In the genomic region with DNA sequence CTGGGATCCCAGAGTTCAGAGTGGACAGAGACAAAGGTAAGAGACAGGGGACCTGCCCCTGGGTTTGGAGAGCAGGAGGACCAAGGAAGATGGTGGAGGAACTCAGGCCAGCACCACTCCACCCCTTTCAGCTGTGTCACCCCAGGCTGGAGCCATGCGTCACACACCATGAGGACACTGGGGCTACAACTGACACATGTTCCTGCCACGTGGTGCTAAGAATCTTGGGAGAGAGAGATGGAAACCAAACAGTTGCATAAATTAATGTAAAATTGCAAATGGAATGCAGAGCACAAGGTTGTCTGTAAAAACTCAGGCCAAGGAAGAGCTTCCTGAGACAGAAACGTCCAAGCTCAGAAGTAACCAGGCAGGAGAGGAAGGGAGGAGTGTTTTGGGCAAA, we compare ENCODE assay signal across 19 cellular contexts. TPM values are rescaled to one million over a fixed set of nuclear protein-coding genes. Genes with fewer than 3 reads are reported as not detected.
DNase-seq lines count a peak whose midpoint lies in the region; ATAC-seq, FAIRE-seq and TF ChIP-seq lines count a peak whose summit lies in the region.
"Had no signal": no experiment of that assay in that cellular context is flagged by ENCODE, and none has a peak within 500 bp of the region (broad histone marks: within the 10 kb centered on the region; RNA-seq: fewer than 3 reads in every experiment).

No MANE protein-coding gene starts in this region.

- H3K79me2 ChIP-seq in K562 (ENCODE audit: control insufficient read depth, insufficient read depth, low read length) (no peaks in the 10 kb centered on the region), neural progenitor cell (ENCODE audit: low read depth) (no peaks in the 10 kb centered on the region)

- no peak for DNase-seq in CD8-positive, alpha-beta T cell
- peak; percentile 17 for DNase-seq in LHCN-M2 (ENCODE audit: low read depth)
- no peak for DNase-seq in K562 (ENCODE audit: extremely low read depth in 1 of 4, low spot score in 3 of 4)
- no peak for DNase-seq in neural progenitor cell (ENCODE audit: low spot score)
- no peak for DNase-seq in stimulated activated CD4-positive, alpha-beta T cell treated with anti-CD3 and anti-CD28 coated beads, Interleukin-1b, Interleukin-23, amount 100 ng/mL, for 48 hours
- no peak for DNase-seq in stimulated activated CD4-positive, alpha-beta T cell treated with anti-CD3 and anti-CD28 coated beads, Interleukin-4, amount 100 ng/mL, for 4 hours
- DNase-seq: BE2C; Caco-2; CD8-positive, alpha-beta memory T cell; DND-41; GF-D8; GM23248; H9 had no signal

- no peak for TF ChIP-seq CTCF in CD8-positive, alpha-beta T cell (IDR thresholded peaks at IDR 0.05)
- no peak for TF ChIP-seq CTCF in K562 (IDR thresholded peaks at IDR 0.05 in 2 of 3, conservative IDR thresholded peaks at IDR 0.05 in 1 of 3; ENCODE audit: insufficient read depth in 2 of 3, low read depth in 1 of 3, low read length in 3 of 3)
- no peak for TF ChIP-seq CTCF in neural progenitor cell (IDR thresholded peaks at IDR 0.05)

- in situ Hi-C loops in K562 (cut with MboI): loop anchor here (10.0 kb wide), 1 partner anchor 570 kb away; no protein-coding TSS in a partner anchor

- intact Hi-C loops in CD8-positive, alpha-beta T cell (cut with DNase I, micrococcal nuclease): no loop called here
- intact Hi-C loops in K562 (cut with micrococcal nuclease): loop anchor here (5.0 kb wide), 2 partner anchors 53 to 113 kb away; partner anchors contain the start of genes HDDC3 and PRC1

- H3K27ac Mint-ChIP-seq in CD8-positive, alpha-beta T cell: peak overlapping the region; percentile 19
- H3K27ac Mint-ChIP-seq in neural progenitor cell: no peak overlapping the region
- H3K27ac Mint-ChIP-seq: IgD-negative memory B cell had no signal

- H3K9me3 Mint-ChIP-seq in CD8-positive, alpha-beta T cell: no peaks in the 10 kb centered on the region
- no peaks in the 10 kb centered on the region for H3K9me3 Mint-ChIP-seq in neural progenitor cell
- H3K9me3 Mint-ChIP-seq: CD8-positive, alpha-beta memory T cell; H9; IgD-negative memory B cell had no signal

- peaks cover 21% of the 10 kb centered on the region for H3K4me1 Mint-ChIP-seq in CD8-positive, alpha-beta T cell (ENCODE audit: low read depth)
- no peaks in the 10 kb centered on the region for H3K4me1 Mint-ChIP-seq in neural progenitor cell

- H3F3A ChIP-seq in neural progenitor cell (ENCODE audit: low read depth): no peaks in the 10 kb centered on the region

- no peak overlapping the region for H3K4me3 Mint-ChIP-seq in CD8-positive, alpha-beta T cell
- H3K4me3 Mint-ChIP-seq in neural progenitor cell: no peak overlapping the region
- H3K4me3 Mint-ChIP-seq: CD8-positive, alpha-beta memory T cell; H9 had no signal

- no TSS peak for BruUV-seq in K562 (replicated peaks; lab: Mats Ljungman, UMichigan)

- POLR2A ChIA-PET in CD8-positive, alpha-beta T cell (lab: Charles Lee): no interaction called here
- POLR2A ChIA-PET in K562 (lab: Yijun Ruan, JAX): no interaction called here

- no peak overlapping the region for H3K27ac ChIP-seq in CD8-positive, alpha-beta T cell (ENCODE audit: low read depth, low read length)
- no peak overlapping the region for H3K27ac ChIP-seq in K562 (ENCODE audit: extremely low read depth, low read depth, low read length)
- H3K27ac ChIP-seq in neural progenitor cell: no peak overlapping the region
- H3K27ac ChIP-seq: A549, C4-2B, GM23248 had no signal

- H3K4me1 ChIP-seq in CD8-positive, alpha-beta T cell (ENCODE audit: insufficient read depth, low read length): peaks cover 15% of the 10 kb centered on the region
- H3K4me1 ChIP-seq in K562 (replicated peaks in 1 of 2; ENCODE audit: control insufficient read depth in 2 of 2, insufficient read depth in 2 of 2, low read length in 2 of 2) (peaks cover 5 to 10% of the 10 kb centered on the region in 2 experiments; a peak in 3 of 5 replicates), neural progenitor cell (no peaks in the 10 kb centered on the region)
- H3K4me1 ChIP-seq: A549, BE2C, Caco-2 had no signal

- H3K27me3 Mint-ChIP-seq in CD8-positive, alpha-beta T cell (ENCODE audit: low read depth): no peaks in the 10 kb centered on the region
- peaks cover 8% of the 10 kb centered on the region for H3K27me3 Mint-ChIP-seq in neural progenitor cell (ENCODE audit: insufficient read depth, low read depth)

- WGBS in K562 (ENCODE audit: insufficient coverage, low coverage, missing lambda C conversion rate): 41% methylated on average over 3 of the region's 3 CpGs

- no peaks in the 10 kb centered on the region for H3K9me1 ChIP-seq in K562 (ENCODE audit: control insufficient read depth, insufficient read depth, low read length)

- H4K20me1 ChIP-seq in K562 (replicated peaks; ENCODE audit: control insufficient read depth, insufficient read depth, low read length) (no peaks in the 10 kb centered on the region; the same call in 1 of the 2 replicates), neural progenitor cell (ENCODE audit: low read depth) (no peaks in the 10 kb centered on the region)

- no peaks in the 10 kb centered on the region for H3K36me3 Mint-ChIP-seq in CD8-positive, alpha-beta T cell
- no peaks in the 10 kb centered on the region for H3K36me3 Mint-ChIP-seq in neural progenitor cell
- H3K36me3 Mint-ChIP-seq: CD8-positive, alpha-beta memory T cell; IgD-negative memory B cell had no signal

- no peak overlapping the region for H3K4me3 ChIP-seq in CD8-positive, alpha-beta T cell (ENCODE audit: low read depth, low read length)
- H3K4me3 ChIP-seq in K562 (no peak overlapping the region), neural progenitor cell (no peak overlapping the region)
- H3K4me3 ChIP-seq: A549, GM23248 had no signal

- no peak for FAIRE-seq in K562 (lab: Jason Lieb, UNC)
- FAIRE-seq: A549, GM19239 had no signal

- CTCF ChIA-PET in CD8-positive, alpha-beta T cell (lab: Charles Lee): interaction anchor here (0.7 to 1.0 kb wide), 3 partner anchors 8 to 89 kb away, joined by 3 read pairs; no protein-coding TSS in a partner anchor
- CTCF ChIA-PET in K562 (lab: Yijun Ruan, JAX; ENCODE audit: low intra/inter-chr PET ratio): interaction anchor here (0.7 kb wide), 1 partner anchor 1737 kb away, joined by 3 read pairs; no protein-coding TSS in a partner anchor

- H3K9me3 ChIP-seq in CD8-positive, alpha-beta T cell (ENCODE audit: low read length): no peaks in the 10 kb centered on the region
- H3K9me3 ChIP-seq in K562 (replicated peaks; ENCODE audit: control insufficient read depth, insufficient read depth, low read depth, low read length) (no peaks in the 10 kb centered on the region), neural progenitor cell (ENCODE audit: low read depth) (no peaks in the 10 kb centered on the region)
- H3K9me3 ChIP-seq: A549, BE2C, Caco-2 had no signal

- no peaks in the 10 kb centered on the region for H3K36me3 ChIP-seq in CD8-positive, alpha-beta T cell (ENCODE audit: insufficient read depth, low read length)
- H3K36me3 ChIP-seq in K562 (ENCODE audit: control insufficient read depth, insufficient read depth, low read length) (no peaks in the 10 kb centered on the region), neural progenitor cell (no peaks in the 10 kb centered on the region)
- H3K36me3 ChIP-seq: BE2C had no signal

- no peak for TF ChIP-seq POLR2A in K562 (conservative IDR thresholded peaks at IDR 0.05)

- ATAC-seq in CD8-positive, alpha-beta T cell: no peak
- ATAC-seq in K562 (no peak), GM21717 (IDR thresholded peaks at IDR 0.05; ENCODE audit: unreplicated experiment) (no peak)
- ATAC-seq: A549 had no signal

- no peak for TF ChIP-seq EP300 in K562 (IDR thresholded peaks at IDR 0.05; ENCODE audit: low read length)

- H3K27me3 ChIP-seq in CD8-positive, alpha-beta T cell (ENCODE audit: insufficient read depth, low read length): no peaks in the 10 kb centered on the region
- H3K27me3 ChIP-seq in K562 (ENCODE audit: control insufficient read depth in 2 of 2, insufficient read depth in 2 of 2, low read length in 2 of 2) (no peaks in the 10 kb centered on the region), neural progenitor cell (peaks cover 7% of the 10 kb centered on the region)
- H3K27me3 ChIP-seq: BE2C had no signal

- no peak for TF ChIP-seq RAD21 in K562 (CRISPR knock-in tag; conservative IDR thresholded peaks at IDR 0.05 in 1 of 2, IDR thresholded peaks at IDR 0.05 in 1 of 2)

- H3K4me2 ChIP-seq in K562 (ENCODE audit: insufficient read depth, low read length): no peak overlapping the region
- no peak overlapping the region for H3K4me2 ChIP-seq in neural progenitor cell
- H3K4me2 ChIP-seq: A549 had no signal

- H3K9ac ChIP-seq in K562 (ENCODE audit: insufficient read depth in 1 of 2, low read depth in 2 of 2, low read length in 2 of 2): no peak overlapping the region
- H3K9ac ChIP-seq in neural progenitor cell: no peak overlapping the region
- H3K9ac ChIP-seq: GM23248 had no signal

- H2AFZ ChIP-seq in K562 (ENCODE audit: low read depth, low read length): peak overlapping the region; percentile 70
- H2AFZ ChIP-seq in neural progenitor cell (replicated peaks): peak overlapping the region; percentile 22
- H2AFZ ChIP-seq: GM23248 had no signal

RNA-seq across cellular contexts. Expression of gene VPS33B, which starts 22.7 kb away (rescaled TPM):
- 10 to 100 TPM; 30.1 to 33.0 TPM for total RNA-seq in CD8-positive, alpha-beta T cell
- total RNA-seq in LHCN-M2 (2014; rRNA removed) (7.2 and 7.3 TPM in 2 replicates), K562 (2014; rRNA removed) (9.4 and 10.2 TPM in 2 replicates), K562 (2014; rRNA removed; fragmentation: Illumina TruSeq; extraction: Trizol) (14.3 and 14.8 TPM in 2 replicates), K562 (2015; rRNA removed; fragmentation: Illumina TruSeq; extraction: Trizol) (13.0 and 13.5 TPM in 2 replicates), K562 (2021) (19.6 and 19.9 TPM in 2 replicates), neural progenitor cell (ENCODE audit: low replicate concordance) (13.0 and 13.9 TPM in 2 replicates)
- polyA plus RNA-seq in LHCN-M2 (2012): 12.6 TPM
- total RNA-seq in K562 (2011; cell fraction: chromatin; rRNA removed; ENCODE audit: low replicate concordance): 35.4 and 57.8 TPM in 2 replicates
- 34.5 and 42.0 TPM in 2 replicates for total RNA-seq in K562 (2011; cell fraction: nucleolus; rRNA removed)
- 28.3 and 30.4 TPM in 2 replicates for total RNA-seq in K562 (2011; cell fraction: nucleoplasm; rRNA removed)
- polyA plus RNA-seq in K562 (2011; rRNA removed) (25.5 and 28.0 TPM in 2 replicates), K562 (2014; fragmentation: Illumina TruSeq; extraction: Trizol) (12.4 and 16.3 TPM in 2 replicates), K562 (2014; fragmentation: Nextera tagmentation; extraction: Ambion mirVana) (10 to 100 TPM in 1 of 2 experiments, 1 to 10 TPM in 1; 9.8 to 10.7 TPM), K562 (2014; rRNA removed) (12.7 and 15.1 TPM in 2 replicates)
- polyA plus RNA-seq in K562 (2011; cell fraction: cytosol; rRNA removed): 12.5 and 12.9 TPM in 2 replicates
- 34.8 and 45.4 TPM in 2 replicates for polyA plus RNA-seq in K562 (2011; cell fraction: nucleus; rRNA removed)
- polyA plus RNA-seq in K562 (2012): 22.2 and 32.7 TPM in 2 replicates
- polyA minus RNA-seq in K562 (2011; rRNA and poly(A)+ RNA removed): 13.7 and 22.8 TPM in 2 replicates
- polyA minus RNA-seq in K562 (2011; cell fraction: cytosol; rRNA and poly(A)+ RNA removed): 4.2 and 20.6 TPM in 2 replicates
- 7.9 and 12.8 TPM in 2 replicates for polyA minus RNA-seq in K562 (2011; cell fraction: nucleus; rRNA and poly(A)+ RNA removed)

RNA-seq across cellular contexts. Expression of gene PRC1, which starts 50.7 kb away (rescaled TPM):
- total RNA-seq in CD8-positive, alpha-beta T cell: 10 to 100 TPM; 24.6 to 31.3 TPM
- total RNA-seq in LHCN-M2 (2014; rRNA removed) (361 and 388 TPM in 2 replicates), K562 (2014; rRNA removed) (226 and 263 TPM in 2 replicates), K562 (2014; rRNA removed; fragmentation: Illumina TruSeq; extraction: Trizol) (201 and 210 TPM in 2 replicates), K562 (2015; rRNA removed; fragmentation: Illumina TruSeq; extraction: Trizol) (223 and 228 TPM in 2 replicates), K562 (2021) (150 and 181 TPM in 2 replicates), neural progenitor cell (ENCODE audit: low replicate concordance) (257 and 284 TPM in 2 replicates)
- polyA plus RNA-seq in LHCN-M2 (2012): 129 TPM
- 402 and 749 TPM in 2 replicates for total RNA-seq in K562 (2011; cell fraction: chromatin; rRNA removed; ENCODE audit: low replicate concordance)
- total RNA-seq in K562 (2011; cell fraction: nucleolus; rRNA removed): 233 and 300 TPM in 2 replicates
- 292 and 338 TPM in 2 replicates for total RNA-seq in K562 (2011; cell fraction: nucleoplasm; rRNA removed)
- polyA plus RNA-seq in K562 (2011; rRNA removed) (391 and 460 TPM in 2 replicates), K562 (2014; fragmentation: Illumina TruSeq; extraction: Trizol) (248 and 284 TPM in 2 replicates), K562 (2014; fragmentation: Nextera tagmentation; extraction: Ambion mirVana) (100 to 1,000 TPM; 156 to 240 TPM), K562 (2014; rRNA removed) (256 and 264 TPM in 2 replicates)
- polyA plus RNA-seq in K562 (2011; cell fraction: cytosol; rRNA removed): 329 and 446 TPM in 2 replicates
- 1,023 and 1,561 TPM in 2 replicates for polyA plus RNA-seq in K562 (2011; cell fraction: nucleus; rRNA removed)
- 176 and 186 TPM in 2 replicates for polyA plus RNA-seq in K562 (2012)
- polyA minus RNA-seq in K562 (2011; rRNA and poly(A)+ RNA removed): 342 and 344 TPM in 2 replicates
- polyA minus RNA-seq in K562 (2011; cell fraction: cytosol; rRNA and poly(A)+ RNA removed): 145 and 166 TPM in 2 replicates
- 175 and 402 TPM in 2 replicates for polyA minus RNA-seq in K562 (2011; cell fraction: nucleus; rRNA and poly(A)+ RNA removed)

RNA-seq across cellular contexts. Expression of gene SV2B, which starts 55.0 kb away (rescaled TPM):
- not detected for total RNA-seq in CD8-positive, alpha-beta T cell
- not detected in 2 replicates for total RNA-seq in LHCN-M2 (2014; rRNA removed)
- not detected for polyA plus RNA-seq in LHCN-M2 (2012)
- 0.05 TPM in 1 of 2 replicates, not detected in the other for total RNA-seq in K562 (2011; cell fraction: chromatin; rRNA removed; ENCODE audit: low replicate concordance)
- not detected in 2 replicates for total RNA-seq in K562 (2011; cell fraction: nucleolus; rRNA removed)
- total RNA-seq in K562 (2011; cell fraction: nucleoplasm; rRNA removed): under 0.01 TPM in 1 of 2 replicates, not detected in the other
- 0.05 and 0.12 TPM in 2 replicates for total RNA-seq in K562 (2014; rRNA removed)
- total RNA-seq in K562 (2014; rRNA removed; fragmentation: Illumina TruSeq; extraction: Trizol): 0.18 and 0.19 TPM in 2 replicates
- 0.23 and 0.25 TPM in 2 replicates for total RNA-seq in K562 (2015; rRNA removed; fragmentation: Illumina TruSeq; extraction: Trizol)
- 0.11 and 0.18 TPM in 2 replicates for total RNA-seq in K562 (2021)
- polyA plus RNA-seq in K562 (2011; rRNA removed): 0.01 TPM in 1 of 2 replicates, not detected in the other
- not detected in 2 replicates for polyA plus RNA-seq in K562 (2011; cell fraction: cytosol; rRNA removed)
- not detected in 2 replicates for polyA plus RNA-seq in K562 (2011; cell fraction: nucleus; rRNA removed)
- polyA plus RNA-seq in K562 (2012): 0.22 and 0.54 TPM in 2 replicates
- 0.12 and 0.13 TPM in 2 replicates for polyA plus RNA-seq in K562 (2014; fragmentation: Illumina TruSeq; extraction: Trizol)
- under 1 TPM; 0.11 to 0.15 TPM for polyA plus RNA-seq in K562 (2014; fragmentation: Nextera tagmentation; extraction: Ambion mirVana)
- polyA plus RNA-seq in K562 (2014; rRNA removed): 0.08 and 0.11 TPM in 2 replicates
- polyA minus RNA-seq in K562 (2011; rRNA and poly(A)+ RNA removed): 0.07 TPM in 1 of 2 replicates, not detected in the other
- polyA minus RNA-seq in K562 (2011; cell fraction: cytosol; rRNA and poly(A)+ RNA removed): not detected in 2 replicates
- not detected in 2 replicates for polyA minus RNA-seq in K562 (2011; cell fraction: nucleus; rRNA and poly(A)+ RNA removed)
- total RNA-seq in neural progenitor cell (ENCODE audit: low replicate concordance): 0.02 and 0.19 TPM in 2 replicates
- total RNA-seq: Caco-2, GM23248, H9 had no signal
- polyA plus RNA-seq: AG04450; CD8-positive, alpha-beta memory T cell; GM23248 had no signal
